In the genomic region with DNA sequence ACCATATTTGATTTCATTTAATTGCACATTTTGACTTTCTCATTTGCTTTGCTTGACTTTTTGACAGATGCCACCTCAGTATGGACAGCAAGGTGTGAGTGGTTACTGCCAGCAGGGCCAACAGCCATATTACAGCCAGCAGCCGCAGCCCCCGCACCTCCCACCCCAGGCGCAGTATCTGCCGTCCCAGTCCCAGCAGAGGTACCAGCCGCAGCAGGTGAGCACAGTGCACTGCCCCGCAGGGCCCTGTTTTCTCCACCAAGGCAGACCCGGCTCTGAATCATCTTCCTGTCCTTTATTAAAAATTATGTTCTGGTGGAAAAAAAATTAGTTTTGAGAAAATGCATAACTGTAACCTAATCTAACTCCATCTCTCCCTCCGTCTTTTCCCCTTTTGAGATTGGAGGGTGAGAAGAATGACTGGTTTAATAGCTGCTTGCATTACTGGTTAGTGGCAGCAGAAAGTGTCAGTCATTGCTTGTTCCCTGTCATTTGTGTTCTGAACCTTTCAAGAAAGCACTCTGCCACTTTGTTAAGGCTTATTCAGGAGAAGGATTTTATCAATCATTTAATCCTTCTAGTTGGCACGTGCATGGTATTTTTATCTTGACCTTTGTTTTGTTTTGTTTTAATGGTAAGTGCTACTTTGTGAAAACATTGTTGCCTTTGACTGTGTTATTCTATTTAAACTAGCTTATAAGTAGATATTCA, we compare ENCODE assay signal across 31 cellular contexts.
DNase-seq lines count a peak whose midpoint lies in the region; ATAC-seq, FAIRE-seq and TF ChIP-seq lines count a peak whose summit lies in the region.
"Had no signal": no experiment of that assay in that cellular context is flagged by ENCODE, and none has a peak within 500 bp of the region (broad histone marks: within the 10 kb centered on the region; RNA-seq: fewer than 3 reads in every experiment).

No MANE protein-coding gene starts in this region.

- H3K9me3 ChIP-seq in K562 (replicated peaks; ENCODE audit: control insufficient read depth, insufficient read depth, low read depth, low read length) (no peaks in the 10 kb centered on the region), neural cell (ENCODE audit: low read length) (no peaks in the 10 kb centered on the region)
- H3K9me3 ChIP-seq: thoracic aorta had no signal

- H3K4me2 ChIP-seq in K562 (ENCODE audit: insufficient read depth, low read length), result no peak overlapping the region
- H3K4me2 ChIP-seq in neural cell (ENCODE audit: low read length), result peak overlapping the region; percentile 47

- no peak for DNase-seq in activated naive CD8-positive, alpha-beta T cell treated with anti-CD3 and anti-CD28 coated beads for 36 hours
- DNase-seq in activated naive CD8-positive, alpha-beta T cell treated with anti-CD3 and anti-CD28 coated beads, Interleukin-2, amount 50 U/mL, for 24 hours, result no peak
- DNase-seq in HEK293T (ENCODE audit: extremely low spot score), result no peak
- no peak for DNase-seq in K562 (ENCODE audit: extremely low read depth in 1 of 4, low spot score in 3 of 4)
- DNase-seq in RKO (ENCODE audit: low spot score), result no peak
- DNase-seq: activated CD4-positive, alpha-beta memory T cell treated with anti-CD3 and anti-CD28 coated beads for 36 hours; activated CD4-positive, CD25-positive, alpha-beta regulatory T cell treated with anti-CD3 and anti-CD28 coated beads, Interleukin-2, amount 50 U/mL, for 72 hours; activated CD8-positive, alpha-beta memory T cell treated with anti-CD3 and anti-CD28 coated beads, Interleukin-2, amount 50 U/mL, for 48 hours; anterior cingulate cortex; CD8-positive, alpha-beta T cell; cortex of kidney; effector memory CD8-positive, alpha-beta T cell; erythroblast; immature natural killer cell; left cardiac atrium; NCI-H146; NCI-H2107; stimulated activated CD4-positive, alpha-beta T cell treated with anti-CD3 and anti-CD28 coated beads, Interleukin-12 subunit alpha, Interleukin-12 subunit beta, amount 100 ng/mL, for 4 hours; stimulated activated CD4-positive, alpha-beta T cell treated with anti-CD3 and anti-CD28 coated beads, Interleukin-2, amount 100 ng/mL, for 48 hours; stimulated activated naive CD8-positive, alpha-beta T cell treated with anti-CD3 and anti-CD28 coated beads, Interleukin-15, amount 100 ng/mL, for 72 hours; T-helper 17 cell had no signal

- no peak overlapping the region for H3K9ac ChIP-seq in K562 (ENCODE audit: insufficient read depth in 1 of 2, low read depth in 2 of 2, low read length in 2 of 2)
- peak overlapping the region; percentile 49 for H3K9ac ChIP-seq in neural cell (ENCODE audit: low read length)

- H3K36me3 ChIP-seq in K562 (ENCODE audit: control insufficient read depth, insufficient read depth, low read length), result peaks cover 9% of the 10 kb centered on the region
- no peaks in the 10 kb centered on the region for H3K36me3 ChIP-seq in neural cell (ENCODE audit: insufficient read depth, low read length)
- H3K36me3 ChIP-seq: thoracic aorta had no signal

- intact Hi-C loops in K562 (cut with micrococcal nuclease), result no loop called here

- peaks cover 6% of the 10 kb centered on the region; the same call in 1 of the 2 replicates for H4K20me1 ChIP-seq in K562 (replicated peaks; ENCODE audit: control insufficient read depth, insufficient read depth, low read length)
- H4K20me1 ChIP-seq in neural cell (ENCODE audit: insufficient read depth), result no peaks in the 10 kb centered on the region

- H3K4me3 Mint-ChIP-seq in activated naive CD8-positive, alpha-beta T cell treated with anti-CD3 and anti-CD28 coated beads for 36 hours, result peak overlapping the region; percentile 6
- H3K4me3 Mint-ChIP-seq in activated naive CD8-positive, alpha-beta T cell treated with anti-CD3 and anti-CD28 coated beads, Interleukin-2, amount 50 U/mL, for 24 hours, result no peak overlapping the region
- H3K4me3 Mint-ChIP-seq: activated CD4-positive, alpha-beta memory T cell treated with anti-CD3 and anti-CD28 coated beads for 36 hours; CD8-positive, alpha-beta T cell; effector memory CD8-positive, alpha-beta T cell; immature natural killer cell; stimulated activated naive CD8-positive, alpha-beta T cell treated with anti-CD3 and anti-CD28 coated beads, Interleukin-15, amount 100 ng/mL, for 72 hours; T-helper 17 cell had no signal

- TF ChIP-seq CTCF in K562 (IDR thresholded peaks at IDR 0.05 in 2 of 3, conservative IDR thresholded peaks at IDR 0.05 in 1 of 3; ENCODE audit: insufficient read depth in 2 of 3, low read depth in 1 of 3, low read length in 3 of 3) (no peak), neural cell (IDR thresholded peaks at IDR 0.05; ENCODE audit: poor library complexity, severe bottlenecking) (no peak)

- no peak overlapping the region for H3K27ac ChIP-seq in K562 (ENCODE audit: extremely low read depth, low read depth, low read length)
- peak overlapping the region; percentile 69 for H3K27ac ChIP-seq in neural cell (ENCODE audit: low read length)
- H3K27ac ChIP-seq: thoracic aorta had no signal

- H3K9me3 Mint-ChIP-seq in activated naive CD8-positive, alpha-beta T cell treated with anti-CD3 and anti-CD28 coated beads for 36 hours, result peaks cover 1% of the 10 kb centered on the region
- H3K9me3 Mint-ChIP-seq in activated naive CD8-positive, alpha-beta T cell treated with anti-CD3 and anti-CD28 coated beads, Interleukin-2, amount 50 U/mL, for 24 hours, result no peaks in the 10 kb centered on the region
- H3K9me3 Mint-ChIP-seq: activated CD4-positive, alpha-beta memory T cell treated with anti-CD3 and anti-CD28 coated beads for 36 hours; activated naive CD4-positive, alpha-beta T cell treated with anti-CD3 and anti-CD28 coated beads, Interleukin-2, amount 50 U/mL, for 72 hours; activated T-helper 2 cell treated with anti-CD3 and anti-CD28 coated beads, Interferon-gamma antibody, Interleukin-2, Interleukin-4, amounts not matched to agents 10 μg/mL and 5 μg/mL and 100 μg/mL, durations not matched to agents 14 hours and 24 hours and 36 hours; CD8-positive, alpha-beta T cell; effector memory CD8-positive, alpha-beta T cell; immature natural killer cell; stimulated activated naive CD8-positive, alpha-beta T cell treated with anti-CD3 and anti-CD28 coated beads, Interleukin-15, amount 100 ng/mL, for 72 hours had no signal

- H3K79me2 ChIP-seq in K562 (ENCODE audit: control insufficient read depth, insufficient read depth, low read length) (peaks cover 24% of the 10 kb centered on the region; the same call in 2 of the 3 replicates), neural cell (replicated peaks; ENCODE audit: insufficient read depth, low read length) (peaks cover 19% of the 10 kb centered on the region)

- ATAC-seq in activated naive CD8-positive, alpha-beta T cell treated with anti-CD3 and anti-CD28 coated beads, Interleukin-2, amount 50 U/mL, for 24 hours, result no peak
- no peak for ATAC-seq in K562
- ATAC-seq in GM19328 (IDR thresholded peaks at IDR 0.05; ENCODE audit: unreplicated experiment), result no peak
- no peak for ATAC-seq in GM21381 (IDR thresholded peaks at IDR 0.05; ENCODE audit: unreplicated experiment)
- ATAC-seq: activated naive CD4-positive, alpha-beta T cell treated with anti-CD3 and anti-CD28 coated beads, Interleukin-2, amount 50 U/mL, for 72 hours; CD8-positive, alpha-beta T cell; effector memory CD8-positive, alpha-beta T cell; left cardiac atrium; sciatic nerve; stimulated activated naive CD8-positive, alpha-beta T cell treated with anti-CD3 and anti-CD28 coated beads, Interleukin-15, amount 100 ng/mL, for 72 hours; T-helper 17 cell had no signal

- peaks cover 53% of the 10 kb centered on the region for H3K4me1 Mint-ChIP-seq in activated naive CD8-positive, alpha-beta T cell treated with anti-CD3 and anti-CD28 coated beads for 36 hours
- H3K4me1 Mint-ChIP-seq in activated naive CD8-positive, alpha-beta T cell treated with anti-CD3 and anti-CD28 coated beads, Interleukin-2, amount 50 U/mL, for 24 hours, result peaks cover 43% of the 10 kb centered on the region

- no peaks in the 10 kb centered on the region for H3K27me3 Mint-ChIP-seq in activated naive CD8-positive, alpha-beta T cell treated with anti-CD3 and anti-CD28 coated beads for 36 hours
- H3K27me3 Mint-ChIP-seq in activated naive CD8-positive, alpha-beta T cell treated with anti-CD3 and anti-CD28 coated beads, Interleukin-2, amount 50 U/mL, for 24 hours, result no peaks in the 10 kb centered on the region
- H3K27me3 Mint-ChIP-seq: activated CD4-positive, alpha-beta memory T cell treated with anti-CD3 and anti-CD28 coated beads for 36 hours; effector memory CD8-positive, alpha-beta T cell; progenitor cell of endocrine pancreas; stimulated activated naive CD8-positive, alpha-beta T cell treated with anti-CD3 and anti-CD28 coated beads, Interleukin-15, amount 100 ng/mL, for 72 hours; T-helper 17 cell had no signal

- H3K36me3 Mint-ChIP-seq in activated naive CD8-positive, alpha-beta T cell treated with anti-CD3 and anti-CD28 coated beads for 36 hours, result peaks cover 15% of the 10 kb centered on the region
- peaks cover 10% of the 10 kb centered on the region for H3K36me3 Mint-ChIP-seq in activated naive CD8-positive, alpha-beta T cell treated with anti-CD3 and anti-CD28 coated beads, Interleukin-2, amount 50 U/mL, for 24 hours (ENCODE audit: low read depth)

- peak; percentile 49 for FAIRE-seq in K562 (lab: Jason Lieb, UNC)
- FAIRE-seq: H54, urothelium cell line had no signal

- no peak for TF ChIP-seq POLR2A in K562 (conservative IDR thresholded peaks at IDR 0.05)

- H3F3A ChIP-seq in neural cell (ENCODE audit: insufficient read depth, low read length, poor library complexity, severe bottlenecking), result peaks cover 3% of the 10 kb centered on the region

- peaks cover 8 to 9% of the 10 kb centered on the region in 2 experiments; a peak in 3 of 5 replicates for H3K4me1 ChIP-seq in K562 (replicated peaks in 1 of 2; ENCODE audit: control insufficient read depth in 2 of 2, insufficient read depth in 2 of 2, low read length in 2 of 2)

- in situ Hi-C loops in K562 (cut with MboI), result no loop called here

- H3K27me3 ChIP-seq in K562 (ENCODE audit: control insufficient read depth in 2 of 2, insufficient read depth in 2 of 2, low read length in 2 of 2) (no peaks in the 10 kb centered on the region), neural cell (ENCODE audit: insufficient read depth, low read depth, low read length) (no peaks in the 10 kb centered on the region)

- H3K4me3 ChIP-seq in K562, result no peak overlapping the region
- peak overlapping the region; percentile 54 for H3K4me3 ChIP-seq in neural cell (ENCODE audit: low read length)
- H3K4me3 ChIP-seq: thoracic aorta had no signal

- no peak for TF ChIP-seq EP300 in K562 (IDR thresholded peaks at IDR 0.05; ENCODE audit: low read length)
- peak; percentile 94 for TF ChIP-seq EP300 in neural cell (conservative IDR thresholded peaks at IDR 0.05; ENCODE audit: poor library complexity, severe bottlenecking)

- H3K27ac Mint-ChIP-seq in activated naive CD8-positive, alpha-beta T cell treated with anti-CD3 and anti-CD28 coated beads for 36 hours, result no peak overlapping the region
- no peak overlapping the region for H3K27ac Mint-ChIP-seq in activated naive CD8-positive, alpha-beta T cell treated with anti-CD3 and anti-CD28 coated beads, Interleukin-2, amount 50 U/mL, for 24 hours
- H3K27ac Mint-ChIP-seq: activated CD4-positive, alpha-beta memory T cell treated with anti-CD3 and anti-CD28 coated beads for 36 hours; activated naive CD4-positive, alpha-beta T cell treated with anti-CD3 and anti-CD28 coated beads, Interleukin-2, amount 50 U/mL, for 72 hours; activated T-helper 2 cell treated with anti-CD3 and anti-CD28 coated beads, Interferon-gamma antibody, Interleukin-2, Interleukin-4, amounts not matched to agents 10 μg/mL and 5 μg/mL and 100 μg/mL, durations not matched to agents 14 hours and 24 hours and 36 hours; CD8-positive, alpha-beta T cell had no signal

- BruUV-seq in K562 (replicated peaks; lab: Mats Ljungman, UMichigan), result no TSS peak

- CTCF ChIA-PET in HEK293T (lab: Yijun Ruan, JAX), result no interaction called here
- CTCF ChIA-PET in K562 (lab: Yijun Ruan, JAX; ENCODE audit: low intra/inter-chr PET ratio), result no interaction called here

- H2AFZ ChIP-seq in K562 (ENCODE audit: low read depth, low read length) (no peak overlapping the region), neural cell (ENCODE audit: low read depth, low read length) (no peak overlapping the region)

- POLR2A ChIA-PET in HEK293T (lab: Yijun Ruan, JAX), result no interaction called here
- POLR2A ChIA-PET in K562 (lab: Yijun Ruan, JAX), result interaction anchor here (0.8 to 2.1 kb wide), 4 partner anchors 9 to 14 kb away, joined by 3 to 4 read pairs (median 4); no protein-coding TSS in a partner anchor

- TF ChIP-seq RAD21 in K562 (CRISPR knock-in tag; conservative IDR thresholded peaks at IDR 0.05 in 1 of 2, IDR thresholded peaks at IDR 0.05 in 1 of 2) (no peak), neural cell (conservative IDR thresholded peaks at IDR 0.05) (no peak)

- 79% methylated on average over 9 of the region's 9 CpGs for WGBS in K562 (ENCODE audit: insufficient coverage, low coverage, missing lambda C conversion rate)

- no peaks in the 10 kb centered on the region for H3K9me1 ChIP-seq in K562 (ENCODE audit: control insufficient read depth, insufficient read depth, low read length)

- no peaks in the 10 kb centered on the region for H3K9me2 ChIP-seq in neural cell (ENCODE audit: insufficient read depth, low read length)
